In genomic region chr15:39318231-39318630, GRCh38 we compare ENCODE assay signal across 27 cellular contexts.
"Had no signal": no experiment of that assay in that cellular context is flagged by ENCODE, and none has a peak within 500 bp of the region (broad histone marks: within the 10 kb centered on the region; RNA-seq: fewer than 3 reads in every experiment).

No MANE protein-coding gene starts in this region.

- H3K4me1 Mint-ChIP-seq: naive thymus-derived CD4-positive, alpha-beta T cell; natural killer cell; nephron progenitor cell; neural crest cell; stimulated activated effector memory CD8-positive, alpha-beta T cell treated with anti-CD3 and anti-CD28 coated beads, Interleukin-12 subunit alpha, Interleukin-12 subunit beta, amount 100 ng/mL, for 72 hours; stimulated activated naive B cell treated with anti-CD40 and anti-IgM and Interleukin-4, amounts not matched to agents 10 μg/mL and 1 μg/mL and 100 μg/mL, for 72 hours had no signal

- H3K4me1 ChIP-seq: prostate gland, thyroid gland, upper lobe of left lung, vagina had no signal

- H3K9me3 Mint-ChIP-seq: natural killer cell had no signal

- H3K27me3 ChIP-seq: neutrophil, pancreas, sigmoid colon, stomach, thyroid gland, tibial nerve, upper lobe of left lung, vagina had no signal

- H3K4me3 ChIP-seq: pancreas, prostate gland, sigmoid colon, stomach, thoracic aorta, thyroid gland, tibial nerve, upper lobe of left lung, vagina had no signal

- H3K9me3 ChIP-seq: neutrophil, pancreas, prostate gland, thyroid gland had no signal

- H3K36me3 Mint-ChIP-seq: stimulated activated effector memory CD8-positive, alpha-beta T cell treated with anti-CD3 and anti-CD28 coated beads, Interleukin-12 subunit alpha, Interleukin-12 subunit beta, amount 100 ng/mL, for 72 hours; stimulated activated naive B cell treated with anti-CD40 and anti-IgM and Interleukin-4, amounts not matched to agents 10 μg/mL and 1 μg/mL and 100 μg/mL, for 72 hours had no signal

- H3K36me3 ChIP-seq: neutrophil, pancreas, prostate gland, sigmoid colon, stomach, thoracic aorta, thyroid gland, tibial nerve, upper lobe of left lung, vagina had no signal

- H3K4me3 Mint-ChIP-seq: naive thymus-derived CD4-positive, alpha-beta T cell; natural killer cell; nephron progenitor cell; neural crest cell; stimulated activated effector memory CD8-positive, alpha-beta T cell treated with anti-CD3 and anti-CD28 coated beads, Interleukin-12 subunit alpha, Interleukin-12 subunit beta, amount 100 ng/mL, for 72 hours; stimulated activated naive B cell treated with anti-CD40 and anti-IgM and Interleukin-4, amounts not matched to agents 10 μg/mL and 1 μg/mL and 100 μg/mL, for 72 hours; stimulated activated naive CD8-positive, alpha-beta T cell treated with anti-CD3 and anti-CD28 coated beads, Interleukin-15, Interleukin-2, amounts not matched to agents 100 ng/mL and 50 ng/mL, for 24 hours had no signal

- H3K27ac Mint-ChIP-seq: naive thymus-derived CD4-positive, alpha-beta T cell; natural killer cell; nephron progenitor cell; stimulated activated effector memory CD8-positive, alpha-beta T cell treated with anti-CD3 and anti-CD28 coated beads, Interleukin-12 subunit alpha, Interleukin-12 subunit beta, amount 100 ng/mL, for 72 hours; stimulated activated naive B cell treated with anti-CD40 and anti-IgM and Interleukin-4, amounts not matched to agents 10 μg/mL and 1 μg/mL and 100 μg/mL, for 72 hours; stimulated activated naive CD8-positive, alpha-beta T cell treated with anti-CD3 and anti-CD28 coated beads, Interleukin-15, Interleukin-2, amounts not matched to agents 100 ng/mL and 50 ng/mL, for 24 hours had no signal

- FAIRE-seq: pancreas, small intestine, urothelium cell line had no signal

- H3K27ac ChIP-seq: neutrophil, pancreas, prostate gland, thoracic aorta, thyroid gland, tibial nerve, upper lobe of left lung, vagina had no signal

- DNase-seq: naive thymus-derived CD4-positive, alpha-beta T cell; natural killer cell; nephron progenitor cell; nucleus accumbens; pancreas; right cardiac atrium; sigmoid colon; small intestine; stimulated activated CD4-positive, alpha-beta T cell treated with anti-CD3 and anti-CD28 coated beads, Interleukin-15, amount 100 ng/mL, for 24 hours; stimulated activated CD4-positive, alpha-beta T cell treated with anti-CD3 and anti-CD28 coated beads, Interleukin-2, amount 100 ng/mL, for 24 hours; stimulated activated CD4-positive, alpha-beta T cell treated with anti-CD3 and anti-CD28 coated beads, Interleukin-2, amount 100 ng/mL, for 48 hours; stimulated activated CD4-positive, alpha-beta T cell treated with anti-CD3 and anti-CD28 coated beads, Interleukin-4, amount 100 ng/mL, for 24 hours; stimulated activated naive B cell treated with anti-CD40 and anti-IgM and Interleukin-4, amounts not matched to agents 10 μg/mL and 1 μg/mL and 100 μg/mL, for 72 hours; stimulated activated naive CD4-positive, alpha-beta T cell treated with Interleukin-2 at 50 U/mL for 16 hours; stomach; thyroid gland; trophoblast cell; upper lobe of left lung had no signal

- ATAC-seq: naive thymus-derived CD4-positive, alpha-beta T cell; natural killer cell; pancreas; right cardiac atrium; stimulated activated effector memory CD8-positive, alpha-beta T cell treated with anti-CD3 and anti-CD28 coated beads, Interleukin-12 subunit alpha, Interleukin-12 subunit beta, amount 100 ng/mL, for 72 hours; stimulated activated naive B cell treated with anti-CD40 and anti-IgM and Interleukin-4, amounts not matched to agents 10 μg/mL and 1 μg/mL and 100 μg/mL, for 72 hours had no signal

- H3K27me3 Mint-ChIP-seq: stimulated activated naive B cell treated with anti-CD40 and anti-IgM and Interleukin-4, amounts not matched to agents 10 μg/mL and 1 μg/mL and 100 μg/mL, for 72 hours had no signal
